Comparison of ENCODE assay signal across 18 cellular contexts in genomic region chr7:20191044-20191867, GRCh38. TPM values are rescaled to one million over a fixed set of nuclear protein-coding genes. Genes with fewer than 3 reads are reported as not detected.
DNase-seq lines count a peak whose midpoint lies in the region; ATAC-seq, FAIRE-seq and TF ChIP-seq lines count a peak whose summit lies in the region.
"Had no signal": no experiment of that assay in that cellular context is flagged by ENCODE, and none has a peak within 500 bp of the region (broad histone marks: within the 10 kb centered on the region; RNA-seq: fewer than 3 reads in every experiment).

No MANE protein-coding gene starts in this region.

- H3K23ac ChIP-seq in H1 (ENCODE audit: insufficient read length): no peak overlapping the region

- WGBS in H1 (ENCODE audit: extremely low coverage in 1 of 2, insufficient coverage in 1 of 2, insufficient read length in 1 of 2, insufficient replicate concordance in 2 of 2, low coverage in 1 of 2, low lambda C conversion rate in 2 of 2, missing lambda C conversion rate in 1 of 2), 2 experiments: 89% methylated on average over 12 of the region's 12 CpGs; no CpG with 5 or more reads in 1 of the 2 experiments

- H3K4me2 ChIP-seq in H1 (ENCODE audit: insufficient read depth in 1 of 2, low read depth in 2 of 2, low read length in 2 of 2): no peak overlapping the region

- H3K18ac ChIP-seq in H1 (ENCODE audit: extremely low read depth, low read length): no peak overlapping the region

- H3K4me3 ChIP-seq in H1 (ENCODE audit: extremely low read depth in 1 of 4, insufficient read depth in 2 of 4, low read depth in 3 of 4, low read length in 4 of 4): no peak overlapping the region
- H3K4me3 ChIP-seq: heart right ventricle, upper lobe of right lung had no signal

- H2BK15ac ChIP-seq in H1 (ENCODE audit: low read length): no peak overlapping the region

- H3K27ac Mint-ChIP-seq in effector memory CD8-positive, alpha-beta T cell: no peak overlapping the region
- no peak overlapping the region for H3K27ac Mint-ChIP-seq in activated CD8-positive, alpha-beta T cell treated with anti-CD3 and anti-CD28 coated beads for 36 hours

- peaks cover 3 to 7% of the 10 kb centered on the region in 2 experiments; a peak in 2 of 4 replicates for H3K9me3 ChIP-seq in H1 (ENCODE audit: insufficient read depth in 2 of 2, low read depth in 1 of 2, low read length in 1 of 2)

- H2BK120ac ChIP-seq in H1 (replicated peaks; ENCODE audit: low read depth, low read length): no peak overlapping the region

- intact Hi-C loops in activated CD8-positive, alpha-beta T cell treated with anti-CD3 and anti-CD28 coated beads for 36 hours (cut with micrococcal nuclease): no loop called here

- no peak overlapping the region for H2AK5ac ChIP-seq in H1 (ENCODE audit: low read depth, low read length)

- H3K14ac ChIP-seq in H1 (ENCODE audit: insufficient read length): no peak overlapping the region

- no peak overlapping the region for H4K8ac ChIP-seq in H1 (ENCODE audit: extremely low read depth, insufficient read depth, low read length)

- H2BK5ac ChIP-seq in H1 (ENCODE audit: low read depth, low read length): peak overlapping the region; percentile 19; the same call in 1 of the 2 replicates

- no peak for TF ChIP-seq EP300 in H1 (IDR thresholded peaks at IDR 0.05; ENCODE audit: borderline replicate concordance in 1 of 2, low read depth in 2 of 2, low read length in 2 of 2)

- TF ChIP-seq POLR2A in H1 (IDR thresholded peaks at IDR 0.05; ENCODE audit: control extremely low read depth in 1 of 2, low read depth in 2 of 2, low read length in 2 of 2): no peak

- no peaks in the 10 kb centered on the region for H3K4me1 Mint-ChIP-seq in effector memory CD8-positive, alpha-beta T cell (ENCODE audit: low read depth in 2 of 2)
- no peaks in the 10 kb centered on the region for H3K4me1 Mint-ChIP-seq in activated CD8-positive, alpha-beta T cell treated with anti-CD3 and anti-CD28 coated beads for 36 hours (ENCODE audit: low read depth)

- TF ChIP-seq RAD21 in H1 (IDR thresholded peaks at IDR 0.05 in 1 of 2, conservative IDR thresholded peaks at IDR 0.05 in 1 of 2; ENCODE audit: low read depth in 2 of 2, low read length in 2 of 2): no peak

- H4K5ac ChIP-seq in H1 (ENCODE audit: insufficient read length, low read depth, low read length): no peak overlapping the region

- peak overlapping the region; percentile 40; the same call in 1 of the 2 replicates for H2BK12ac ChIP-seq in H1 (ENCODE audit: low read depth, low read length)

- no peaks in the 10 kb centered on the region for H3K27me3 Mint-ChIP-seq in effector memory CD8-positive, alpha-beta T cell
- H3K27me3 Mint-ChIP-seq in activated CD8-positive, alpha-beta T cell treated with anti-CD3 and anti-CD28 coated beads for 36 hours: no peaks in the 10 kb centered on the region

- no peaks in the 10 kb centered on the region for H3K36me3 Mint-ChIP-seq in effector memory CD8-positive, alpha-beta T cell (ENCODE audit: insufficient read depth)
- peaks cover 2% of the 10 kb centered on the region for H3K36me3 Mint-ChIP-seq in activated CD8-positive, alpha-beta T cell treated with anti-CD3 and anti-CD28 coated beads for 36 hours (ENCODE audit: low read depth)

- no peak for FAIRE-seq in H1 (lab: Jason Lieb, UNC)

- 0 out of 2 replicates have a peak overlapping the region, but pooled peaks have one; percentile 36 for H2BK20ac ChIP-seq in H1 (ENCODE audit: low read length)

- no peaks in the 10 kb centered on the region; a peak in 1 of 4 replicates for H3K79me2 ChIP-seq in H1 (ENCODE audit: control insufficient read depth in 1 of 2, insufficient read depth in 2 of 2, low read length in 2 of 2)

- CTCF ChIA-PET in H1 (lab: Charles Lee; ENCODE audit: partially characterized antibody): interaction anchor here (1.2 to 1.7 kb wide), 2 partner anchors 19 to 444 kb away, joined by 3 to 4 read pairs; no protein-coding TSS in a partner anchor
- CTCF ChIA-PET in activated CD8-positive, alpha-beta T cell treated with anti-CD3 and anti-CD28 coated beads for 36 hours (lab: Charles Lee): no interaction called here

- H3K4me3 Mint-ChIP-seq in effector memory CD8-positive, alpha-beta T cell: no peak overlapping the region
- H3K4me3 Mint-ChIP-seq in activated CD8-positive, alpha-beta T cell treated with anti-CD3 and anti-CD28 coated beads for 36 hours: no peak overlapping the region

- H3K4ac ChIP-seq in H1 (replicated peaks; ENCODE audit: insufficient read length, low read depth, low read length): no peak overlapping the region

- H4K91ac ChIP-seq in H1 (replicated peaks; ENCODE audit: insufficient read length, low read length): no peak overlapping the region

- H3K9me3 Mint-ChIP-seq in effector memory CD8-positive, alpha-beta T cell: peaks cover 7 to 26% of the 10 kb centered on the region in 2 donors
- H3K9me3 Mint-ChIP-seq in activated CD8-positive, alpha-beta T cell treated with anti-CD3 and anti-CD28 coated beads for 36 hours: peaks cover 6% of the 10 kb centered on the region

- H4K20me1 ChIP-seq in H1 (replicated peaks in 1 of 2; ENCODE audit: control insufficient read depth in 1 of 2, insufficient read depth in 2 of 2, low read length in 2 of 2): no peaks in the 10 kb centered on the region

- no peak overlapping the region for H3K27ac ChIP-seq in H1 (ENCODE audit: low read depth, low read length)
- H3K27ac ChIP-seq: heart right ventricle, upper lobe of right lung had no signal

- no peak overlapping the region for H2AFZ ChIP-seq in H1 (ENCODE audit: low read length)

- no peaks in the 10 kb centered on the region for H3K4me1 ChIP-seq in H1 (replicated peaks in 1 of 4; ENCODE audit: control insufficient read depth in 3 of 4, insufficient read depth in 4 of 4, low read length in 3 of 4)
- H3K4me1 ChIP-seq: upper lobe of right lung had no signal

- peak; percentile 32 for ATAC-seq in GM21576 (IDR thresholded peaks at IDR 0.05; ENCODE audit: unreplicated experiment)
- ATAC-seq in effector memory CD8-positive, alpha-beta T cell (replicated peaks): no peak
- no peak for ATAC-seq in activated CD8-positive, alpha-beta T cell treated with anti-CD3 and anti-CD28 coated beads for 36 hours
- ATAC-seq in HG03354 (IDR thresholded peaks at IDR 0.05; ENCODE audit: poor library complexity, severe bottlenecking, unreplicated experiment): no peak
- ATAC-seq: heart right ventricle, upper lobe of right lung had no signal

- no peak overlapping the region for H3K9ac ChIP-seq in H1 (replicated peaks in 1 of 4; ENCODE audit: extremely low read depth in 1 of 4, low read depth in 3 of 4, low read length in 3 of 4)

- H3K27me3 ChIP-seq in H1 (replicated peaks in 1 of 4; ENCODE audit: control insufficient read depth in 3 of 4, extremely low read depth in 1 of 4, insufficient read depth in 3 of 4, low read length in 3 of 4): no peaks in the 10 kb centered on the region
- H3K27me3 ChIP-seq: heart right ventricle, upper lobe of right lung had no signal

- H3K79me1 ChIP-seq in H1 (ENCODE audit: low read depth, low read length): no peaks in the 10 kb centered on the region

- no peaks in the 10 kb centered on the region for H3K36me3 ChIP-seq in H1 (ENCODE audit: control insufficient read depth in 2 of 4, insufficient read depth in 4 of 4, low read length in 3 of 4)
- H3K36me3 ChIP-seq: heart right ventricle, upper lobe of right lung had no signal

- no peak overlapping the region for H3K56ac ChIP-seq in H1 (replicated peaks; ENCODE audit: insufficient read length, low read depth, low read length)

- H3K23me2 ChIP-seq in H1 (ENCODE audit: low read depth, low read length): peaks cover 2% of the 10 kb centered on the region; the same call in 1 of the 2 replicates

- DNase-seq in COR-L47 (lab: John Stamatoyannopoulos, UW): peak; percentile 30
- peak; percentile 72 for DNase-seq in NCI-H146 (lab: John Stamatoyannopoulos, UW)
- no peak for DNase-seq in H1 (ENCODE audit: low read depth in 1 of 2, low spot score in 2 of 2)
- no peak for DNase-seq in effector memory CD8-positive, alpha-beta T cell
- DNase-seq in activated CD8-positive, alpha-beta T cell treated with anti-CD3 and anti-CD28 coated beads for 36 hours: no peak
- no peak for DNase-seq in EL
- DNase-seq: activated CD4-positive, CD25-positive, alpha-beta regulatory T cell treated with anti-CD3 and anti-CD28 coated beads, Interleukin-2, amount 50 U/mL, for 72 hours; activated T-cell treated with anti-CD3 and anti-CD28 coated beads, Interleukin-2, amount 50 U/mL, for 1 hour; heart right ventricle; NCI-H187; OCI-M1; retina; stimulated activated CD8-positive, alpha-beta memory T cell treated with anti-CD3 and anti-CD28 coated beads, Interleukin-4, amount 100 ng/mL, for 48 hours; upper lobe of right lung had no signal

- POLR2A ChIA-PET in H1 (lab: Charles Lee; ENCODE audit: partially characterized antibody): interaction anchor here (1.3 kb wide), 1 partner anchor 11 kb away, joined by 3 read pairs; no protein-coding TSS in a partner anchor
- POLR2A ChIA-PET in activated CD8-positive, alpha-beta T cell treated with anti-CD3 and anti-CD28 coated beads for 36 hours (lab: Charles Lee): interaction anchor here (0.8 kb wide), 1 partner anchor 22 kb away, joined by 3 read pairs; no protein-coding TSS in a partner anchor

- TF ChIP-seq CTCF in H1 (IDR thresholded peaks at IDR 0.05; ENCODE audit: control extremely low read depth in 1 of 3, insufficient read depth in 1 of 3, low read depth in 1 of 3, low read length in 3 of 3): no peak
- no peak for TF ChIP-seq CTCF in activated CD8-positive, alpha-beta T cell treated with anti-CD3 and anti-CD28 coated beads for 36 hours (IDR thresholded peaks at IDR 0.05)

TF ChIP-seq in H1, 55 proteins besides CTCF, POLR2A, EP300 and RAD21:
- TF ChIP-seq KDM4A (IDR thresholded peaks at IDR 0.05; ENCODE audit: low read depth, low read length, severe bottlenecking) (no peak), NRF1 (IDR thresholded peaks at IDR 0.05; ENCODE audit: low read depth, low read length) (no peak), CEBPB (IDR thresholded peaks at IDR 0.05; ENCODE audit: low read depth, low read length) (no peak)
- TF ChIP-seq, protein P1, sequence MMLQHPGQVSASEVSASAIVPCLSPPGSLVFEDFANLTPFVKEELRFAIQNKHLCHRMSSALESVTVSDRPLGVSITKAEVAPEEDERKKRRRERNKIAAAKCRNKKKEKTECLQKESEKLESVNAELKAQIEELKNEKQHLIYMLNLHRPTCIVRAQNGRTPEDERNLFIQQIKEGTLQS (IDR thresholded peaks at IDR 0.05; ENCODE audit: insufficient read depth, low read depth, low read length): no peak
TF ChIP-seq in H1: peak in this region for 0.

RNA-seq across cellular contexts. Expression of gene MACC1, which starts 25.9 kb away (rescaled TPM):
- total RNA-seq in H1 (2021; fragmentation: NEBNext Ultra II Directional; extraction: Animal tissue kit (Norgen Biotek cat#: 25700)): 17.1 and 17.2 TPM in 2 replicates
- 1.2 and 2.0 TPM in 2 replicates for polyA plus RNA-seq in H1 (2011; rRNA removed)
- polyA plus RNA-seq in H1 (2011; cell fraction: cytosol; rRNA removed): 2.3 TPM
- 2.0 TPM for polyA plus RNA-seq in H1 (2011; cell fraction: nucleus; rRNA removed)
- polyA plus RNA-seq in H1 (2012, experiment 1 of 2): 4.6 to 6.8 TPM (median 5.1 TPM) in 4 replicates
- polyA plus RNA-seq in H1 (2012, experiment 2 of 2): 0.28 TPM
- polyA plus RNA-seq in H1 (2013, experiment 1 of 2): 6.3 TPM
- 5.8 TPM for polyA plus RNA-seq in H1 (2013, experiment 2 of 2)
- polyA minus RNA-seq in H1 (2011; rRNA and poly(A)+ RNA removed): 17.6 and 27.1 TPM in 2 replicates
- 15.5 TPM for polyA minus RNA-seq in H1 (2011; cell fraction: cytosol; rRNA and poly(A)+ RNA removed)
- 29.1 TPM for polyA minus RNA-seq in H1 (2011; cell fraction: nucleus; rRNA and poly(A)+ RNA removed)
- total RNA-seq in activated CD8-positive, alpha-beta T cell treated with anti-CD3 and anti-CD28 coated beads for 36 hours: under 1 TPM; 0.14 to 0.38 TPM
- total RNA-seq: chondrocyte, HT1080 had no signal

Comparison
In these comparisons a context has a peak if more than half of its experiments do, and no peak if none do; other contexts are left out.
1. DNase-seq: peak in COR-L47 (single experiment) and NCI-H146 (single experiment); none in H1 (0 of 2), effector memory CD8-positive, alpha-beta T cell (0 of 3), activated CD8-positive, alpha-beta T cell treated with anti-CD3 and anti-CD28 coated beads for 36 hours (single experiment) and EL (single experiment).
2. RNA of gene MACC1, which starts 25.9 kb away (total RNA-seq): 17.1 to 17.2 TPM in H1; 0.14 to 0.38 TPM in activated CD8-positive, alpha-beta T cell treated with anti-CD3 and anti-CD28 coated beads for 36 hours; every median in the first group is over 10 times any median in the second.